ENCODE assay signal across 1 cellular context in genomic region chr9:94981661-94982060, GRCh38.
TF ChIP-seq lines count a peak whose summit lies in the region.

No MANE protein-coding gene starts in this region.

TF ChIP-seq in liver, 16 proteins besides CTCF, POLR2A, EP300 and RAD21 (continued from another document):
- TF ChIP-seq REST (IDR thresholded peaks at IDR 0.05) (no peak), GABPA (IDR thresholded peaks at IDR 0.05 in 1 of 2, conservative IDR thresholded peaks at IDR 0.05 in 1 of 2) (no peak)
